Comparison of ENCODE assay signal across 32 cellular contexts in the genomic region with DNA sequence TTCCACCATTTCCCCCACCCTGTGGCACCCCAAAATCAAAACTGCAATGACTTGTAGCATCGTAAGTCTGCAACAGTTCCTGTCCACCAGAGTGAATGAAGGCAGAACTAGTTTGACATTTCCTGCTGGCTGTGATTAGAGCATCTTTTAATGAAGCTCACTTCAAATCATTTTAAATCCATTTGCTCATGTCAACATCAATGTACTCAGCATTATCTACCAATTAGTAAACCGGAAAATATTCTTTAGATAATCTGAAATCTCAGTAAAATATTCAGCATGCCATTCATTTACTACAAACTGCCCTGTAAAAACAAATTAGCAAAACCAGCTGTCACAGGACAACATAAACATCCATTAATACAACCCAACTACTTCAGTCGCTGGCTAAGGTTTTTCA. TPM values are rescaled to one million over a fixed set of nuclear protein-coding genes. Genes with fewer than 3 reads are reported as not detected.
"Had no signal": no experiment of that assay in that cellular context is flagged by ENCODE, and none has a peak within 500 bp of the region (broad histone marks: within the 10 kb centered on the region; RNA-seq: fewer than 3 reads in every experiment).

No MANE protein-coding gene starts in this region.

- FAIRE-seq: bronchial epithelial cell, TTC549 had no signal

- H3K36me3 ChIP-seq: ascending aorta, cardiac muscle cell had no signal

- H3K27ac ChIP-seq: ascending aorta, cardiac muscle cell, VCaP had no signal

- DNase-seq: activated B cell treated with CpG ODN at 0.5 μM for 24 hours; activated CD4-positive, alpha-beta memory T cell treated with anti-CD3 and anti-CD28 coated beads for 36 hours; activated CD4-positive, alpha-beta T cell treated with anti-CD3 and anti-CD28 coated beads for 4 hours; activated CD4-positive, alpha-beta T cell treated with anti-CD3 and anti-CD28 coated beads, Interleukin-2, amount 10 ng/mL, durations not matched to agents 24 days and 14 days; activated CD4-positive, alpha-beta T cell treated with anti-CD3 and anti-CD28 coated beads, Interleukin-2, amount 50 U/mL, for 1 hour; activated CD4-positive, alpha-beta T cell treated with anti-CD3 and anti-CD28 coated beads, Interleukin-2, amount 50 U/mL, for 4 hours; activated CD4-positive, CD25-positive, alpha-beta regulatory T cell treated with anti-CD3 and anti-CD28 coated beads, Interleukin-2, amount 50 U/mL, for 72 hours; activated CD8-positive, alpha-beta memory T cell treated with anti-CD3 and anti-CD28 coated beads, Interleukin-2, amount 50 U/mL, for 4 hours; activated CD8-positive, alpha-beta T cell treated with anti-CD3 and anti-CD28 coated beads for 36 hours; activated gamma-delta T cell; activated naive CD4-positive, alpha-beta T cell treated with anti-CD3 and anti-CD28 coated beads, Interleukin-2, amount 10 ng/mL, durations not matched to agents 7 days and 5 days; activated naive CD4-positive, alpha-beta T cell treated with Interleukin-2 at 50 U/mL for 16 hours; activated naive CD8-positive, alpha-beta T cell treated with anti-CD3 and anti-CD28 coated beads, Interleukin-2, amount 10 ng/mL, durations not matched to agents 7 days and 5 days; activated naive CD8-positive, alpha-beta T cell treated with anti-CD3 and anti-CD28 coated beads, Interleukin-2, amount 50 U/mL, for 24 hours; activated T-cell treated with anti-CD3 and anti-CD28 coated beads for 4 hours; activated T-cell treated with anti-CD3 and anti-CD28 coated beads, Interleukin-2, amount 50 U/mL, for 1 hour; activated T-cell treated with anti-CD3 and anti-CD28 coated beads, Interleukin-2, amount 50 U/mL, for 4 hours; activated T-cell treated with anti-CD3 and anti-CD28 coated beads, Interleukin-2, amount 50 U/mL, for 72 hours; amygdala; anterior cingulate cortex; caudate nucleus; cerebellar nuclear complex; T-helper 1 cell; T-helper 2 cell; T-helper 9 cell had no signal

- H3K4me3 ChIP-seq: ascending aorta, cardiac muscle cell had no signal

- ATAC-seq: activated CD8-positive, alpha-beta T cell treated with anti-CD3 and anti-CD28 coated beads for 36 hours; activated naive CD8-positive, alpha-beta T cell treated with anti-CD3 and anti-CD28 coated beads, Interleukin-2, amount 50 U/mL, for 24 hours; activated T-cell treated with anti-CD3 and anti-CD28 coated beads, Interleukin-2, amount 50 U/mL, for 4 hours; activated T-cell treated with anti-CD3 and anti-CD28 coated beads, Interleukin-2, amount 50 U/mL, for 72 hours; activated T-helper 17 cell treated with anti-CD3 and anti-CD28 coated beads, Interleukin-2, amount 50 U/mL, for 72 hours had no signal

- H3K9me3 ChIP-seq: ascending aorta had no signal

- H3K4me1 ChIP-seq: ascending aorta had no signal

- H3K27me3 ChIP-seq: ascending aorta, cardiac muscle cell had no signal

RNA-seq across cellular contexts. Expression of a gene that starts 38.1 kb away (rescaled TPM):
- total RNA-seq: activated T-helper 1 cell treated with anti-CD3 and anti-CD28 coated beads, Interleukin-12 subunit alpha, Interleukin-12 subunit beta, Interleukin-2, Interleukin-4 antibody, amounts not matched to agents 30 ng/mL and 10 ng/mL and 1 ng/mL, durations not matched to agents 14 hours and 24 hours and 36 hours had no signal
